In genomic region chr18:3015851-3016250, GRCh38 we compare ENCODE assay signal across 10 cellular contexts. TPM values are rescaled to one million over a fixed set of nuclear protein-coding genes. Genes with fewer than 3 reads are reported as not detected.
A peak's percentile ranks its signal among the peaks of the same experiment; 100 is the strongest.
DNase-seq lines count a peak whose midpoint lies in the region; ATAC-seq, FAIRE-seq and TF ChIP-seq lines count a peak whose summit lies in the region.
"Had no signal": no experiment of that assay in that cellular context is flagged by ENCODE, and none has a peak within 500 bp of the region (broad histone marks: within the 10 kb centered on the region; RNA-seq: fewer than 3 reads in every experiment).

No MANE protein-coding gene starts in this region.

- CTCF ChIA-PET in activated CD4-positive, alpha-beta T cell treated with anti-CD3 and anti-CD28 coated beads for 36 hours (lab: Charles Lee): interaction anchor here (0.8 to 2.4 kb wide), 3 partner anchors 14 to 113 kb away, joined by 3 to 9 read pairs (median 5); no protein-coding TSS in a partner anchor

- H3K4me3 ChIP-seq in kidney (ENCODE audit: low read length in 2 of 2): no peak overlapping the region

- no peak for ATAC-seq in activated CD4-positive, alpha-beta T cell treated with anti-CD3 and anti-CD28 coated beads for 36 hours
- ATAC-seq in activated T-helper 17 cell treated with anti-CD3 and anti-CD28 coated beads, Interleukin-2, amount 50 U/mL, for 72 hours (replicated peaks): no peak
- no peak for ATAC-seq in stimulated activated naive CD8-positive, alpha-beta T cell treated with anti-CD3 and anti-CD28 coated beads, Interleukin-15, amount 100 ng/mL, for 72 hours
- ATAC-seq in GM21447 (IDR thresholded peaks at IDR 0.05; ENCODE audit: unreplicated experiment): no peak

- H3K9ac ChIP-seq in kidney (ENCODE audit: low read length in 2 of 2): no peak overlapping the region

- H3K36me3 Mint-ChIP-seq in activated CD4-positive, alpha-beta T cell treated with anti-CD3 and anti-CD28 coated beads for 36 hours (ENCODE audit: low read depth): peaks cover 15% of the 10 kb centered on the region
- peaks cover 17% of the 10 kb centered on the region for H3K36me3 Mint-ChIP-seq in activated T-helper 17 cell treated with anti-CD3 and anti-CD28 coated beads, Interleukin-2, amount 50 U/mL, for 72 hours (ENCODE audit: low read depth)

- peaks cover 0 to under 1% of the 10 kb centered on the region in 2 donors for H3K36me3 ChIP-seq in kidney (ENCODE audit: control insufficient read depth in 1 of 2, insufficient read depth in 2 of 2, low read length in 2 of 2)

- FAIRE-seq in kidney (lab: Jason Lieb, UNC): no peak

- H3K4me1 ChIP-seq in kidney (ENCODE audit: control insufficient read depth in 1 of 2, insufficient read depth in 1 of 2, low read depth in 1 of 2, low read length in 2 of 2): peaks cover 13 to 18% of the 10 kb centered on the region in 2 donors

- TF ChIP-seq CTCF in kidney (IDR thresholded peaks at IDR 0.05; ENCODE audit: borderline replicate concordance, extremely low read depth, insufficient read depth): no peak

- H3K4me3 Mint-ChIP-seq in activated CD4-positive, alpha-beta T cell treated with anti-CD3 and anti-CD28 coated beads for 36 hours: no peak overlapping the region
- peak overlapping the region; percentile 32 for H3K4me3 Mint-ChIP-seq in activated T-helper 17 cell treated with anti-CD3 and anti-CD28 coated beads, Interleukin-2, amount 50 U/mL, for 72 hours
- H3K4me3 Mint-ChIP-seq in stimulated activated naive CD8-positive, alpha-beta T cell treated with anti-CD3 and anti-CD28 coated beads, Interleukin-15, amount 100 ng/mL, for 72 hours: peak overlapping the region; percentile 21 to 35

- POLR2A ChIA-PET in activated CD4-positive, alpha-beta T cell treated with anti-CD3 and anti-CD28 coated beads for 36 hours (lab: Charles Lee): no interaction called here

- peak overlapping the region; percentile 16 to 76 for H3K27ac ChIP-seq in kidney (ENCODE audit: low read depth in 2 of 2, low read length in 2 of 2)

- H3K9me3 Mint-ChIP-seq in activated CD4-positive, alpha-beta T cell treated with anti-CD3 and anti-CD28 coated beads for 36 hours (ENCODE audit: low read depth): no peaks in the 10 kb centered on the region
- H3K9me3 Mint-ChIP-seq in activated T-helper 17 cell treated with anti-CD3 and anti-CD28 coated beads, Interleukin-2, amount 50 U/mL, for 72 hours: no peaks in the 10 kb centered on the region
- no peaks in the 10 kb centered on the region for H3K9me3 Mint-ChIP-seq in stimulated activated naive CD8-positive, alpha-beta T cell treated with anti-CD3 and anti-CD28 coated beads, Interleukin-15, amount 100 ng/mL, for 72 hours

- H3K9me3 ChIP-seq in kidney (ENCODE audit: control insufficient read depth in 1 of 2, low read length in 2 of 2): no peaks in the 10 kb centered on the region

- no peak for DNase-seq in activated CD4-positive, alpha-beta T cell treated with anti-CD3 and anti-CD28 coated beads for 36 hours
- no peak for DNase-seq in activated CD4-positive, alpha-beta T cell treated with anti-CD3 and anti-CD28 coated beads, Interleukin-2, amount 50 U/mL, for 4 hours
- DNase-seq in kidney (no peak), putamen (ENCODE audit: low spot score) (no peak), NCI-H774 (lab: John Stamatoyannopoulos, UW) (no peak)
- no peak for DNase-seq in stimulated activated naive CD8-positive, alpha-beta T cell treated with anti-CD3 and anti-CD28 coated beads, Interleukin-15, amount 100 ng/mL, for 72 hours
- DNase-seq: activated CD8-positive, alpha-beta memory T cell treated with anti-CD3 and anti-CD28 coated beads, Interleukin-2, amount 50 U/mL, for 48 hours; NCI-H2107 had no signal

- peak overlapping the region; percentile 45 for H3K27ac Mint-ChIP-seq in activated CD4-positive, alpha-beta T cell treated with anti-CD3 and anti-CD28 coated beads for 36 hours
- peak overlapping the region; percentile 22 for H3K27ac Mint-ChIP-seq in activated T-helper 17 cell treated with anti-CD3 and anti-CD28 coated beads, Interleukin-2, amount 50 U/mL, for 72 hours
- H3K27ac Mint-ChIP-seq in stimulated activated naive CD8-positive, alpha-beta T cell treated with anti-CD3 and anti-CD28 coated beads, Interleukin-15, amount 100 ng/mL, for 72 hours: peak overlapping the region in 1 of 2 donors; percentile 66

- intact Hi-C loops in activated CD4-positive, alpha-beta T cell treated with anti-CD3 and anti-CD28 coated beads for 36 hours (cut with DNase I, micrococcal nuclease): no loop called here
- intact Hi-C loops in kidney (cut with DNase I): no loop called here

- H3K27me3 Mint-ChIP-seq in activated CD4-positive, alpha-beta T cell treated with anti-CD3 and anti-CD28 coated beads for 36 hours: no peaks in the 10 kb centered on the region
- H3K27me3 Mint-ChIP-seq in activated T-helper 17 cell treated with anti-CD3 and anti-CD28 coated beads, Interleukin-2, amount 50 U/mL, for 72 hours: no peaks in the 10 kb centered on the region
- no peaks in the 10 kb centered on the region for H3K27me3 Mint-ChIP-seq in stimulated activated naive CD8-positive, alpha-beta T cell treated with anti-CD3 and anti-CD28 coated beads, Interleukin-15, amount 100 ng/mL, for 72 hours

- peaks cover 46% of the 10 kb centered on the region for H3K4me1 Mint-ChIP-seq in activated CD4-positive, alpha-beta T cell treated with anti-CD3 and anti-CD28 coated beads for 36 hours
- H3K4me1 Mint-ChIP-seq in activated T-helper 17 cell treated with anti-CD3 and anti-CD28 coated beads, Interleukin-2, amount 50 U/mL, for 72 hours: peaks cover 25% of the 10 kb centered on the region
- H3K4me1 Mint-ChIP-seq in stimulated activated naive CD8-positive, alpha-beta T cell treated with anti-CD3 and anti-CD28 coated beads, Interleukin-15, amount 100 ng/mL, for 72 hours: peaks cover 43% of the 10 kb centered on the region

RNA-seq across cellular contexts. Expression of gene LPIN2, which starts 2.9 kb away (rescaled TPM):
- 10 to 100 TPM; 82.6 to 95.3 TPM for total RNA-seq in activated CD4-positive, alpha-beta T cell treated with anti-CD3 and anti-CD28 coated beads for 36 hours
- total RNA-seq in activated T-helper 17 cell treated with anti-CD3 and anti-CD28 coated beads, Interleukin-2, amount 50 U/mL, for 72 hours: 10 to 100 TPM; 45.8 to 78.1 TPM
- 52.3 TPM for total RNA-seq in kidney
- polyA plus RNA-seq in kidney (ENCODE audit: insufficient read depth, low read depth, low replicate concordance): 14.3 TPM
